1 cellular context compared by ENCODE assay signal in the genomic region with DNA sequence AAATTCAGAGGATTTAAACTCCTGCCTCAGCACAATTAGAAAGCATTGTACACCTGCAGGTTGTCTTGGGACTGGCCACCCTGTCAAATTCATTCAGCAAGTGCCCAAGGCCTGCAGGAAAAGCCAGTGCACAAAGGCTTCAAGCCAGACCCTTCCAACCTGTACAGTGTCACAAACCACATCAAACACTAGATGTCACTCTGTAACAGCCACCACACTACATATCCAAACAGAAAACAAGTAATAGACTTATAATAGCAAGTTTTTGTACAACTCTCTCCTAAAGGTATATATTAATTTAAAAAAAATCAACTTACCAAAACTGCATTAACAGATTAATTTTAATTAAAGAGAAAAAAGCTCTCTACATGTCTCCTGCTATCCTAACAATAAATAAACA.
TF ChIP-seq lines count a peak whose summit lies in the region.

No MANE protein-coding gene starts in this region.

TF ChIP-seq in GM12878, 131 proteins besides CTCF, POLR2A, EP300 and RAD21:
- no peak for TF ChIP-seq ZNF622 (IDR thresholded peaks at IDR 0.05)
- no peak for TF ChIP-seq SMAD5 (IDR thresholded peaks at IDR 0.05; ENCODE audit: low read depth)
- TF ChIP-seq RUNX3 (IDR thresholded peaks at IDR 0.05; ENCODE audit: low read length) = peak; percentile 80
- TF ChIP-seq, protein P1, sequence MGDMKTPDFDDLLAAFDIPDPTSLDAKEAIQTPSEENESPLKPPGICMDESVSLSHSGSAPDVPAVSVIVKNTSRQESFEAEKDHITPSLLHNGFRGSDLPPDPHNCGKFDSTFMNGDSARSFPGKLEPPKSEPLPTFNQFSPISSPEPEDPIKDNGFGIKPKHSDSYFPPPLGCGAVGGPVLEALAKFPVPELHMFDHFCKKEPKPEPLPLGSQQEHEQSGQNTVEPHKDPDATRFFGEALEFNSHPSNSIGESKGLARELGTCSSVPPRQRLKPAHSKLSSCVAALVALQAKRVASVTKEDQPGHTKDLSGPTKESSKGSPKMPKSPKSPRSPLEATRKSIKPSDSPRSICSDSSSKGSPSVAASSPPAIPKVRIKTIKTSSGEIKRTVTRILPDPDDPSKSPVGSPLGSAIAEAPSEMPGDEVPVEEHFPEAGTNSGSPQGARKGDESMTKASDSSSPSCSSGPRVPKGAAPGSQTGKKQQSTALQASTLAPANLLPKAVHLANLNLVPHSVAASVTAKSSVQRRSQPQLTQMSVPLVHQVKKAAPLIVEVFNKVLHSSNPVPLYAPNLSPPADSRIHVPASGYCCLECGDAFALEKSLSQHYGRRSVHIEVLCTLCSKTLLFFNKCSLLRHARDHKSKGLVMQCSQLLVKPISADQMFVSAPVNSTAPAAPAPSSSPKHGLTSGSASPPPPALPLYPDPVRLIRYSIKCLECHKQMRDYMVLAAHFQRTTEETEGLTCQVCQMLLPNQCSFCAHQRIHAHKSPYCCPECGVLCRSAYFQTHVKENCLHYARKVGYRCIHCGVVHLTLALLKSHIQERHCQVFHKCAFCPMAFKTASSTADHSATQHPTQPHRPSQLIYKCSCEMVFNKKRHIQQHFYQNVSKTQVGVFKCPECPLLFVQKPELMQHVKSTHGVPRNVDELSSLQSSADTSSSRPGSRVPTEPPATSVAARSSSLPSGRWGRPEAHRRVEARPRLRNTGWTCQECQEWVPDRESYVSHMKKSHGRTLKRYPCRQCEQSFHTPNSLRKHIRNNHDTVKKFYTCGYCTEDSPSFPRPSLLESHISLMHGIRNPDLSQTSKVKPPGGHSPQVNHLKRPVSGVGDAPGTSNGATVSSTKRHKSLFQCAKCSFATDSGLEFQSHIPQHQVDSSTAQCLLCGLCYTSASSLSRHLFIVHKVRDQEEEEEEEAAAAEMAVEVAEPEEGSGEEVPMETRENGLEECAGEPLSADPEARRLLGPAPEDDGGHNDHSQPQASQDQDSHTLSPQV (IDR thresholded peaks at IDR 0.05) = 0 out of 2 replicates have a peak, but pooled peaks have one; percentile 39
- TF ChIP-seq SMC3 (IDR thresholded peaks at IDR 0.05; ENCODE audit: borderline replicate concordance, low read length) = peak; percentile 81; the same call in 1 of the 2 replicates
- no peak for TF ChIP-seq SP1 (IDR thresholded peaks at IDR 0.05; ENCODE audit: low read depth, low read length)
- TF ChIP-seq ZZZ3 (IDR thresholded peaks at IDR 0.05; ENCODE audit: control insufficient read depth, insufficient read length, low read depth) = no peak
- TF ChIP-seq ZBED1 (IDR thresholded peaks at IDR 0.05; ENCODE audit: borderline replicate concordance) = no peak
- TF ChIP-seq CBX3 (IDR thresholded peaks at IDR 0.05; ENCODE audit: borderline replicate concordance, low read depth) = no peak
- TF ChIP-seq CHD4 (IDR thresholded peaks at IDR 0.05) = no peak
- no peak for TF ChIP-seq NBN (IDR thresholded peaks at IDR 0.05)
- TF ChIP-seq, protein P2, sequence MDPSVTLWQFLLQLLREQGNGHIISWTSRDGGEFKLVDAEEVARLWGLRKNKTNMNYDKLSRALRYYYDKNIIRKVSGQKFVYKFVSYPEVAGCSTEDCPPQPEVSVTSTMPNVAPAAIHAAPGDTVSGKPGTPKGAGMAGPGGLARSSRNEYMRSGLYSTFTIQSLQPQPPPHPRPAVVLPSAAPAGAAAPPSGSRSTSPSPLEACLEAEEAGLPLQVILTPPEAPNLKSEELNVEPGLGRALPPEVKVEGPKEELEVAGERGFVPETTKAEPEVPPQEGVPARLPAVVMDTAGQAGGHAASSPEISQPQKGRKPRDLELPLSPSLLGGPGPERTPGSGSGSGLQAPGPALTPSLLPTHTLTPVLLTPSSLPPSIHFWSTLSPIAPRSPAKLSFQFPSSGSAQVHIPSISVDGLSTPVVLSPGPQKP (IDR thresholded peaks at IDR 0.05; ENCODE audit: low read depth, low read length) = no peak
- TF ChIP-seq, protein P3, sequence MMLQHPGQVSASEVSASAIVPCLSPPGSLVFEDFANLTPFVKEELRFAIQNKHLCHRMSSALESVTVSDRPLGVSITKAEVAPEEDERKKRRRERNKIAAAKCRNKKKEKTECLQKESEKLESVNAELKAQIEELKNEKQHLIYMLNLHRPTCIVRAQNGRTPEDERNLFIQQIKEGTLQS (IDR thresholded peaks at IDR 0.05; ENCODE audit: borderline replicate concordance, extremely low read depth, low read depth, low read length) = no peak
- no peak for TF ChIP-seq NR2F1 (conservative IDR thresholded peaks at IDR 0.05)
